ENCODE assay signal across 8 cellular contexts in genomic region chrX:103608305-103608963, GRCh38. TPM values are rescaled to one million over a fixed set of nuclear protein-coding genes. Genes with fewer than 3 reads are reported as not detected.
DNase-seq lines count a peak whose midpoint lies in the region; ATAC-seq and TF ChIP-seq lines count a peak whose summit lies in the region.

No MANE protein-coding gene starts in this region.

- DNase-seq in AG04449 (ENCODE audit: low read depth, low spot score) (no peak), choroid plexus epithelial cell (ENCODE audit: low read depth) (no peak), NCI-H187 (lab: John Stamatoyannopoulos, UW) (no peak), NCI-H345 (lab: John Stamatoyannopoulos, UW) (no peak)
- DNase-seq in Jurkat, Clone E6-1 (ENCODE audit: low read depth, low spot score) = no peak

- H3K9me3 ChIP-seq in mesodermal cell (ENCODE audit: control insufficient read depth, low read length) = no peaks in the 10 kb centered on the region

- WGBS in mesodermal cell (ENCODE audit: insufficient coverage in 2 of 2), 2 experiments = 14 to 31% methylated on average over 7 to 9 of the region's 21 CpGs

- H3K36me3 ChIP-seq in mesodermal cell (ENCODE audit: control insufficient read depth, insufficient read depth, low read length) = no peaks in the 10 kb centered on the region

- peak overlapping the region; percentile 73 for H3K4me3 ChIP-seq in AG04449 (ENCODE audit: low read depth, low read length)
- peak overlapping the region; percentile 43 for H3K4me3 ChIP-seq in Jurkat, Clone E6-1 (ENCODE audit: low read length)
- H3K4me3 ChIP-seq in choroid plexus epithelial cell (ENCODE audit: low read depth, low read length) = peak overlapping the region; percentile 74
- H3K4me3 ChIP-seq in mesodermal cell (ENCODE audit: extremely low read depth, insufficient read depth, low read length, poor library complexity, severe bottlenecking) = peak overlapping the region; percentile 42

- no peaks in the 10 kb centered on the region for H3K4me1 ChIP-seq in mesodermal cell (ENCODE audit: control insufficient read depth, insufficient read depth, low read length, poor library complexity, severe bottlenecking)

- TF ChIP-seq CTCF in AG04449 (IDR thresholded peaks at IDR 0.05; ENCODE audit: insufficient read depth, low read length, missing control alignments) (no peak), choroid plexus epithelial cell (conservative IDR thresholded peaks at IDR 0.05; ENCODE audit: low read depth, low read length) (no peak)

- ATAC-seq in GM19035 (IDR thresholded peaks at IDR 0.05; ENCODE audit: unreplicated experiment) (peak; percentile 33), GM21526 (IDR thresholded peaks at IDR 0.05; ENCODE audit: low FRiP score, unreplicated experiment) (no peak)

- POLR2A ChIA-PET in AG04449 (lab: Yijun Ruan, JAX) = no interaction called here

- no peak overlapping the region for H3K27ac ChIP-seq in mesodermal cell (ENCODE audit: low read depth, low read length, severe bottlenecking)

- CTCF ChIA-PET in AG04449 (lab: Yijun Ruan, JAX) = no interaction called here

RNA-seq across cellular contexts. Expression of gene TCEAL3, which starts 0.7 kb away (rescaled TPM):
- 19.8 TPM for polyA plus RNA-seq in Jurkat, Clone E6-1 (2012; ENCODE audit: insufficient read depth, insufficient read length)
- polyA plus RNA-seq in mesodermal cell (2013, experiment 1 of 2) = 13.3 TPM
- polyA plus RNA-seq in mesodermal cell (2013, experiment 2 of 2) = 13.2 TPM

RNA-seq across cellular contexts. Expression of gene TCEAL1, which starts 20.3 kb away (rescaled TPM):
- polyA plus RNA-seq in Jurkat, Clone E6-1 (2012; ENCODE audit: insufficient read depth, insufficient read length) = 13.3 TPM
- 8.1 TPM for polyA plus RNA-seq in mesodermal cell (2013, experiment 1 of 2)
- 7.7 TPM for polyA plus RNA-seq in mesodermal cell (2013, experiment 2 of 2)

RNA-seq across cellular contexts. Expression of gene TCEAL4, which starts 23.1 kb away (rescaled TPM):
- 36.2 TPM for polyA plus RNA-seq in Jurkat, Clone E6-1 (2012; ENCODE audit: insufficient read depth, insufficient read length)
- 54.4 TPM for polyA plus RNA-seq in mesodermal cell (2013, experiment 1 of 2)
- 63.5 TPM for polyA plus RNA-seq in mesodermal cell (2013, experiment 2 of 2)
